ENCODE assay signal across 1 cellular context in the genomic region with DNA sequence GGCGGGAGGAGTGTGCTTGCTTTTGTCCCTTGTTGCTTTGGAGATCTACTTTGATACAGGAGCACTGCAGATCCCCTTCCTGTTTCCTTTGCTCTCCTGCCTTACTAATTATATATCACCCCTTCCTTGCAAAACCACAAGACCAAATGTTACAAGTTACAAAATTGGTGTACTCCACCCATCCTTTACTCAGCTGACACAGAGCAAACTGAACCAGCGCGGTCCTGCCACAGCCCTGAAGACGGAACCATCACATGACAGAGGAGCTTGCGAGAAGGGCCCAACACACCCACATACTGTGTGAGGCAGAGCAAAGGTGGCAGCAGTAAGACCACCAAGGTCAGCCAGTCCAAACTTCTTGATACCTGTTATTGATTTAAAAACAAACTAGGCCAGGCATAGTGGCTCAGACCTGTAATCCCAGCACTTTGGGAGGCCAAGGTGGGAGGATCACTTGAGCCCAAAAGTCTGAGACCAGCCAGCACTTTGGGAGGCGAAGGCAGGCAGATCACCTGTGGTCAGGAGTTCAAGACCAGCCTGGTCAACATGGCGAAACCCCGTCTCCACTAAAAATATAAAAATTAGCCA.
TF ChIP-seq lines count a peak whose summit lies in the region.

No MANE protein-coding gene starts in this region.

TF ChIP-seq in HepG2, 621 proteins besides CTCF, POLR2A, EP300 and RAD21 (continued from another document and continues in another):
- TF ChIP-seq CCDC6 (CRISPR knock-in tag; IDR thresholded peaks at IDR 0.05) (no peak), TBL1XR1 (IDR thresholded peaks at IDR 0.05; ENCODE audit: borderline replicate concordance, low read length, partially characterized antibody) (no peak), HNRNPH1 (optimal IDR thresholded peaks at IDR 0.05; ENCODE audit: low read depth, low read length) (no peak), ZNF160 (CRISPR knock-in tag; IDR thresholded peaks at IDR 0.05) (no peak), ZNF101 (CRISPR knock-in tag; IDR thresholded peaks at IDR 0.05; ENCODE audit: borderline replicate concordance, low read depth) (no peak), ZNF24 (IDR thresholded peaks at IDR 0.05) (no peak), NR2F6 (IDR thresholded peaks at IDR 0.05) (peak; percentile 69; the same call in 1 of the 2 replicates), NR2F6 (CRISPR knock-in tag; IDR thresholded peaks at IDR 0.05) (peak; percentile 66; the same call in 1 of the 2 replicates), ZBTB42 (CRISPR knock-in tag; IDR thresholded peaks at IDR 0.05) (no peak), BRD4 (CRISPR knock-in tag; IDR thresholded peaks at IDR 0.05) (peak; percentile 55; the same call in 1 of the 2 replicates), PHF20 (CRISPR knock-in tag; IDR thresholded peaks at IDR 0.05) (no peak), SNAPC2 (CRISPR knock-in tag; IDR thresholded peaks at IDR 0.05) (no peak), HNRNPK (IDR thresholded peaks at IDR 0.05; ENCODE audit: low read depth, low read length, poor library complexity, severe bottlenecking) (no peak), ZNF317 (CRISPR knock-in tag; IDR thresholded peaks at IDR 0.05) (no peak), ZNF788 (CRISPR knock-in tag; IDR thresholded peaks at IDR 0.05; ENCODE audit: borderline replicate concordance) (peak; percentile 64; the same call in 1 of the 2 replicates), U2AF1 (optimal IDR thresholded peaks at IDR 0.05; ENCODE audit: low read depth, low read length) (no peak), HOXA9 (CRISPR knock-in tag; IDR thresholded peaks at IDR 0.05; ENCODE audit: borderline replicate concordance) (no peak), KLF11 (CRISPR knock-in tag; IDR thresholded peaks at IDR 0.05) (0 out of 2 replicates have a peak, but pooled peaks have one; percentile 38), ERF (CRISPR knock-in tag; IDR thresholded peaks at IDR 0.05) (peak; percentile 89), SKI (IDR thresholded peaks at IDR 0.05; ENCODE audit: partially characterized antibody) (peak; percentile 32), BCL6 (CRISPR knock-in tag; IDR thresholded peaks at IDR 0.05) (peak; percentile 49; the same call in 1 of the 2 replicates), SOX6 (IDR thresholded peaks at IDR 0.05) (no peak), SOX6 (CRISPR knock-in tag; IDR thresholded peaks at IDR 0.05) (peak; percentile 3; the same call in 1 of the 2 replicates), SP140L (CRISPR knock-in tag; IDR thresholded peaks at IDR 0.05; ENCODE audit: borderline replicate concordance) (no peak), DPF2 (CRISPR knock-in tag; IDR thresholded peaks at IDR 0.05; ENCODE audit: borderline replicate concordance, low read depth) (peak; percentile 80; the same call in 1 of the 2 replicates), ZNF34 (CRISPR knock-in tag; IDR thresholded peaks at IDR 0.05; ENCODE audit: borderline replicate concordance) (no peak), KAT8 (CRISPR knock-in tag; IDR thresholded peaks at IDR 0.05) (peak; percentile 56)
- TF ChIP-seq, protein P1, sequence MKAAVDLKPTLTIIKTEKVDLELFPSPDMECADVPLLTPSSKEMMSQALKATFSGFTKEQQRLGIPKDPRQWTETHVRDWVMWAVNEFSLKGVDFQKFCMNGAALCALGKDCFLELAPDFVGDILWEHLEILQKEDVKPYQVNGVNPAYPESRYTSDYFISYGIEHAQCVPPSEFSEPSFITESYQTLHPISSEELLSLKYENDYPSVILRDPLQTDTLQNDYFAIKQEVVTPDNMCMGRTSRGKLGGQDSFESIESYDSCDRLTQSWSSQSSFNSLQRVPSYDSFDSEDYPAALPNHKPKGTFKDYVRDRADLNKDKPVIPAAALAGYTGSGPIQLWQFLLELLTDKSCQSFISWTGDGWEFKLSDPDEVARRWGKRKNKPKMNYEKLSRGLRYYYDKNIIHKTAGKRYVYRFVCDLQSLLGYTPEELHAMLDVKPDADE (CRISPR knock-in tag; IDR thresholded peaks at IDR 0.05) = no peak
- TF ChIP-seq, protein P2, sequence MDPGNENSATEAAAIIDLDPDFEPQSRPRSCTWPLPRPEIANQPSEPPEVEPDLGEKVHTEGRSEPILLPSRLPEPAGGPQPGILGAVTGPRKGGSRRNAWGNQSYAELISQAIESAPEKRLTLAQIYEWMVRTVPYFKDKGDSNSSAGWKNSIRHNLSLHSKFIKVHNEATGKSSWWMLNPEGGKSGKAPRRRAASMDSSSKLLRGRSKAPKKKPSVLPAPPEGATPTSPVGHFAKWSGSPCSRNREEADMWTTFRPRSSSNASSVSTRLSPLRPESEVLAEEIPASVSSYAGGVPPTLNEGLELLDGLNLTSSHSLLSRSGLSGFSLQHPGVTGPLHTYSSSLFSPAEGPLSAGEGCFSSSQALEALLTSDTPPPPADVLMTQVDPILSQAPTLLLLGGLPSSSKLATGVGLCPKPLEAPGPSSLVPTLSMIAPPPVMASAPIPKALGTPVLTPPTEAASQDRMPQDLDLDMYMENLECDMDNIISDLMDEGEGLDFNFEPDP (CRISPR knock-in tag; conservative IDR thresholded peaks at IDR 0.05) = no peak
- TF ChIP-seq, protein P3, sequence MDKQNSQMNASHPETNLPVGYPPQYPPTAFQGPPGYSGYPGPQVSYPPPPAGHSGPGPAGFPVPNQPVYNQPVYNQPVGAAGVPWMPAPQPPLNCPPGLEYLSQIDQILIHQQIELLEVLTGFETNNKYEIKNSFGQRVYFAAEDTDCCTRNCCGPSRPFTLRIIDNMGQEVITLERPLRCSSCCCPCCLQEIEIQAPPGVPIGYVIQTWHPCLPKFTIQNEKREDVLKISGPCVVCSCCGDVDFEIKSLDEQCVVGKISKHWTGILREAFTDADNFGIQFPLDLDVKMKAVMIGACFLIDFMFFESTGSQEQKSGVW (CRISPR knock-in tag; IDR thresholded peaks at IDR 0.05; ENCODE audit: borderline replicate concordance) = no peak
- TF ChIP-seq, protein P4, sequence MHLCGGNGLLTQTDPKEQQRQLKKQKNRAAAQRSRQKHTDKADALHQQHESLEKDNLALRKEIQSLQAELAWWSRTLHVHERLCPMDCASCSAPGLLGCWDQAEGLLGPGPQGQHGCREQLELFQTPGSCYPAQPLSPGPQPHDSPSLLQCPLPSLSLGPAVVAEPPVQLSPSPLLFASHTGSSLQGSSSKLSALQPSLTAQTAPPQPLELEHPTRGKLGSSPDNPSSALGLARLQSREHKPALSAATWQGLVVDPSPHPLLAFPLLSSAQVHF (CRISPR knock-in tag; IDR thresholded peaks at IDR 0.05) = no peak; the same call in 1 of the 2 replicates
- TF ChIP-seq, protein P5, sequence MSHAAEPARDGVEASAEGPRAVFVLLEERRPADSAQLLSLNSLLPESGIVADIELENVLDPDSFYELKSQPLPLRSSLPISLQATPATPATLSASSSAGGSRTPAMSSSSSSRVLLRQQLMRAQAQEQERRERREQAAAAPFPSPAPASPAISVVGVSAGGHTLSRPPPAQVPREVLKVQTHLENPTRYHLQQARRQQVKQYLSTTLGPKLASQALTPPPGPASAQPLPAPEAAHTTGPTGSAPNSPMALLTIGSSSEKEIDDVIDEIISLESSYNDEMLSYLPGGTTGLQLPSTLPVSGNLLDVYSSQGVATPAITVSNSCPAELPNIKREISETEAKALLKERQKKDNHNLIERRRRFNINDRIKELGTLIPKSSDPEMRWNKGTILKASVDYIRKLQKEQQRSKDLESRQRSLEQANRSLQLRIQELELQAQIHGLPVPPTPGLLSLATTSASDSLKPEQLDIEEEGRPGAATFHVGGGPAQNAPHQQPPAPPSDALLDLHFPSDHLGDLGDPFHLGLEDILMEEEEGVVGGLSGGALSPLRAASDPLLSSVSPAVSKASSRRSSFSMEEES (CRISPR knock-in tag; IDR thresholded peaks at IDR 0.05) = peak; percentile 97
- TF ChIP-seq, protein P6, sequence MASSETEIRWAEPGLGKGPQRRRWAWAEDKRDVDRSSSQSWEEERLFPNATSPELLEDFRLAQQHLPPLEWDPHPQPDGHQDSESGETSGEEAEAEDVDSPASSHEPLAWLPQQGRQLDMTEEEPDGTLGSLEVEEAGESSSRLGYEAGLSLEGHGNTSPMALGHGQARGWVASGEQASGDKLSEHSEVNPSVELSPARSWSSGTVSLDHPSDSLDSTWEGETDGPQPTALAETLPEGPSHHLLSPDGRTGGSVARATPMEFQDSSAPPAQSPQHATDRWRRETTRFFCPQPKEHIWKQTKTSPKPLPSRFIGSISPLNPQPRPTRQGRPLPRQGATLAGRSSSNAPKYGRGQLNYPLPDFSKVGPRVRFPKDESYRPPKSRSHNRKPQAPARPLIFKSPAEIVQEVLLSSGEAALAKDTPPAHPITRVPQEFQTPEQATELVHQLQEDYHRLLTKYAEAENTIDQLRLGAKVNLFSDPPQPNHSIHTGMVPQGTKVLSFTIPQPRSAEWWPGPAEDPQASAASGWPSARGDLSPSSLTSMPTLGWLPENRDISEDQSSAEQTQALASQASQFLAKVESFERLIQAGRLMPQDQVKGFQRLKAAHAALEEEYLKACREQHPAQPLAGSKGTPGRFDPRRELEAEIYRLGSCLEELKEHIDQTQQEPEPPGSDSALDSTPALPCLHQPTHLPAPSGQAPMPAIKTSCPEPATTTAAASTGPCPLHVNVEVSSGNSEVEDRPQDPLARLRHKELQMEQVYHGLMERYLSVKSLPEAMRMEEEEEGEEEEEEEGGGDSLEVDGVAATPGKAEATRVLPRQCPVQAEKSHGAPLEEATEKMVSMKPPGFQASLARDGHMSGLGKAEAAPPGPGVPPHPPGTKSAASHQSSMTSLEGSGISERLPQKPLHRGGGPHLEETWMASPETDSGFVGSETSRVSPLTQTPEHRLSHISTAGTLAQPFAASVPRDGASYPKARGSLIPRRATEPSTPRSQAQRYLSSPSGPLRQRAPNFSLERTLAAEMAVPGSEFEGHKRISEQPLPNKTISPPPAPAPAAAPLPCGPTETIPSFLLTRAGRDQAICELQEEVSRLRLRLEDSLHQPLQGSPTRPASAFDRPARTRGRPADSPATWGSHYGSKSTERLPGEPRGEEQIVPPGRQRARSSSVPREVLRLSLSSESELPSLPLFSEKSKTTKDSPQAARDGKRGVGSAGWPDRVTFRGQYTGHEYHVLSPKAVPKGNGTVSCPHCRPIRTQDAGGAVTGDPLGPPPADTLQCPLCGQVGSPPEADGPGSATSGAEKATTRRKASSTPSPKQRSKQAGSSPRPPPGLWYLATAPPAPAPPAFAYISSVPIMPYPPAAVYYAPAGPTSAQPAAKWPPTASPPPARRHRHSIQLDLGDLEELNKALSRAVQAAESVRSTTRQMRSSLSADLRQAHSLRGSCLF (CRISPR knock-in tag; IDR thresholded peaks at IDR 0.05; ENCODE audit: borderline replicate concordance) = no peak
- TF ChIP-seq, protein P7, sequence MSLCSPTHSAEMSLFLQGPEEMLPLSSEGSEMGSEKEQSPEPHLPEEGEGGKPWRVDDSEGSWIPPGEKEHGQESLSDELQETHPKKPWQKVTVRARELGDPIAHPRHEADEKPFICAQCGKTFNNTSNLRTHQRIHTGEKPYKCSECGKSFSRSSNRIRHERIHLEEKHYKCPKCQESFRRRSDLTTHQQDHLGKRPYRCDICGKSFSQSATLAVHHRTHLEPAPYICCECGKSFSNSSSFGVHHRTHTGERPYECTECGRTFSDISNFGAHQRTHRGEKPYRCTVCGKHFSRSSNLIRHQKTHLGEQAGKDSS (CRISPR knock-in tag; IDR thresholded peaks at IDR 0.05; ENCODE audit: borderline replicate concordance, low read depth) = peak; percentile 29; the same call in 1 of the 2 replicates
- TF ChIP-seq, protein P8, sequence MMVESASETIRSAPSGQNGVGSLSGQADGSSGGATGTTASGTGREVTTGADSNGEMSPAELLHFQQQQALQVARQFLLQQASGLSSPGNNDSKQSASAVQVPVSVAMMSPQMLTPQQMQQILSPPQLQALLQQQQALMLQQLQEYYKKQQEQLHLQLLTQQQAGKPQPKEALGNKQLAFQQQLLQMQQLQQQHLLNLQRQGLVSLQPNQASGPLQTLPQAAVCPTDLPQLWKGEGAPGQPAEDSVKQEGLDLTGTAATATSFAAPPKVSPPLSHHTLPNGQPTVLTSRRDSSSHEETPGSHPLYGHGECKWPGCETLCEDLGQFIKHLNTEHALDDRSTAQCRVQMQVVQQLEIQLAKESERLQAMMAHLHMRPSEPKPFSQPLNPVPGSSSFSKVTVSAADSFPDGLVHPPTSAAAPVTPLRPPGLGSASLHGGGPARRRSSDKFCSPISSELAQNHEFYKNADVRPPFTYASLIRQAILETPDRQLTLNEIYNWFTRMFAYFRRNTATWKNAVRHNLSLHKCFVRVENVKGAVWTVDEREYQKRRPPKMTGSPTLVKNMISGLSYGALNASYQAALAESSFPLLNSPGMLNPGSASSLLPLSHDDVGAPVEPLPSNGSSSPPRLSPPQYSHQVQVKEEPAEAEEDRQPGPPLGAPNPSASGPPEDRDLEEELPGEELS (CRISPR knock-in tag; IDR thresholded peaks at IDR 0.05) = peak; percentile 86
- TF ChIP-seq, protein P9, sequence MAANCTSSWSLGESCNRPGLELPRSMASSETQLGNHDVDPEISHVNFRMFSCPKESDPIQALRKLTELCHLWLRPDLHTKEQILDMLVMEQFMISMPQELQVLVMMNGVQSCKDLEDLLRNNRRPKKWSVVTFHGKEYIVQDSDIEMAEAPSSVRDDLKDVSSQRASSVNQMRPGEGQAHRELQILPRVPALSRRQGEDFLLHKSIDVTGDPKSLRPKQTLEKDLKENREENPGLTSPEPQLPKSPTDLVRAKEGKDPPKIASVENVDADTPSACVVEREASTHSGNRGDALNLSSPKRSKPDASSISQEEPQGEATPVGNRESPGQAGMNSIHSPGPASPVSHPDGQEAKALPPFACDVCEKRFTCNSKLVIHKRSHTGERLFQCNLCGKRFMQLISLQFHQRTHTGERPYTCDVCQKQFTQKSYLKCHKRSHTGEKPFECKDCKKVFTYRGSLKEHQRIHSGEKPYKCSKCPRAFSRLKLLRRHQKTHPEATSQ (CRISPR knock-in tag; IDR thresholded peaks at IDR 0.05; ENCODE audit: borderline replicate concordance) = peak; percentile 51; the same call in 1 of the 2 replicates
